Comparison of ENCODE assay signal across 1 cellular context in genomic region chr1:1244192-1244811, GRCh38.
TF ChIP-seq lines count a peak whose summit lies in the region.

No MANE protein-coding gene starts in this region.

TF ChIP-seq in HCT116, 20 proteins besides CTCF, POLR2A, EP300 and RAD21:
- TF ChIP-seq ZNF274 (IDR thresholded peaks at IDR 0.05; ENCODE audit: low read depth, low read length) (no peak), ZFX (IDR thresholded peaks at IDR 0.05) (no peak), TCF7L2 (IDR thresholded peaks at IDR 0.05; ENCODE audit: borderline replicate concordance, extremely low read depth, insufficient read depth, insufficient read length) (no peak), SRF (IDR thresholded peaks at IDR 0.05; ENCODE audit: low read depth) (no peak), ATF3 (IDR thresholded peaks at IDR 0.05) (no peak)
TF ChIP-seq in HCT116: peak in this region for 0.
